Comparison of ENCODE assay signal across 26 cellular contexts in the genomic region with DNA sequence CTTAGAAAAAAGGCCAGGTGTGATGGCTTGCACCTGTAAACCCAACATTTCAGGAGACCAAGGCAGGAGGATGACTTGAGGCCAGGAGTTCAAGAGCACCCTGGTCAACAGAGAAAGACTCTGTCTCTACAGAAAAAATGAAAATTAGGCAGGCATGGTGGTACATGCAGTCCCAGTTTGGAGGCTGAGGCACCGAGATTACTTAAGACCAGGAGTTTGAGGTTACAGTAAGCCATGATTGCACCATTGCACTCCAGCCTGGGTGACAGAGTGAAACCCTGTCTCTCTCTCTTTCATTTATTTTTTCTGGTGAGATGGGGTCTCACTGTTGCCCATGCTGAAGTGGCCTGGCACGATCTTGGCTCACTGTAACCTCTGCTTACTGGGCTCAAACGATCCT. TPM values are rescaled to one million over a fixed set of nuclear protein-coding genes. Genes with fewer than 3 reads are reported as not detected.
"Had no signal": no experiment of that assay in that cellular context is flagged by ENCODE, and none has a peak within 500 bp of the region (broad histone marks: within the 10 kb centered on the region; RNA-seq: fewer than 3 reads in every experiment).

No MANE protein-coding gene starts in this region.

- H3K27ac ChIP-seq: ascending aorta, brain microvascular endothelial cell, foreskin keratinocyte, left lung, spleen, thoracic aorta had no signal

- H3K36me3 Mint-ChIP-seq: activated naive CD4-positive, alpha-beta T cell treated with anti-CD3 and anti-CD28 coated beads, Interleukin-2, amount 50 U/mL, for 72 hours; WTC11 had no signal

- H3K4me3 Mint-ChIP-seq: dendritic cell treated with granulocyte-macrophage colony-stimulating factor and Interleukin-4, amounts not matched to agents 40 ng/mL and 50 ng/mL, for 4 days; naive thymus-derived CD4-positive, alpha-beta T cell; neural crest cell; WTC11 had no signal

- H3K4me1 Mint-ChIP-seq: WTC11 had no signal

- ATAC-seq: activated naive CD4-positive, alpha-beta T cell treated with anti-CD3 and anti-CD28 coated beads, Interleukin-2, amount 50 U/mL, for 72 hours; foreskin keratinocyte; left lung; naive thymus-derived CD4-positive, alpha-beta T cell; WTC11 had no signal

- H3K4me3 ChIP-seq: ascending aorta, left lung, spleen, thoracic aorta had no signal

- H3K9me3 ChIP-seq: ascending aorta, left lung, spleen, thoracic aorta had no signal

- DNase-seq: activated CD4-positive, alpha-beta T cell treated with anti-CD3 and anti-CD28 coated beads, Interleukin-2, amount 50 U/mL, for 4 hours; brain microvascular endothelial cell; caudate nucleus; effector CD8-positive, alpha-beta T cell; erythroblast; foreskin keratinocyte; left lung; naive thymus-derived CD4-positive, alpha-beta T cell; retina; spleen; stimulated activated CD4-positive, alpha-beta T cell treated with anti-CD3 and anti-CD28 coated beads, Interleukin-4, amount 100 ng/mL, for 1 hour; stimulated activated naive CD4-positive, alpha-beta T cell treated with Interleukin-2 at 50 U/mL for 16 hours; T-helper 9 cell had no signal

- H3K9me3 Mint-ChIP-seq: activated naive CD4-positive, alpha-beta T cell treated with anti-CD3 and anti-CD28 coated beads, Interleukin-2, amount 50 U/mL, for 72 hours; dendritic cell treated with granulocyte-macrophage colony-stimulating factor and Interleukin-4, amounts not matched to agents 40 ng/mL and 50 ng/mL, for 4 days; naive thymus-derived CD4-positive, alpha-beta T cell; neural crest cell; WTC11 had no signal

- H3K27me3 ChIP-seq: ascending aorta, brain microvascular endothelial cell, foreskin keratinocyte, left lung, spleen had no signal

- H3K36me3 ChIP-seq: brain microvascular endothelial cell, thoracic aorta had no signal

- H3K27ac Mint-ChIP-seq: activated naive CD4-positive, alpha-beta T cell treated with anti-CD3 and anti-CD28 coated beads, Interleukin-2, amount 50 U/mL, for 72 hours; dendritic cell treated with granulocyte-macrophage colony-stimulating factor and Interleukin-4, amounts not matched to agents 40 ng/mL and 50 ng/mL, for 4 days; naive thymus-derived CD4-positive, alpha-beta T cell; progenitor cell of endocrine pancreas; WTC11 had no signal

- H3K4me1 ChIP-seq: foreskin keratinocyte had no signal

- H3K27me3 Mint-ChIP-seq: dendritic cell treated with granulocyte-macrophage colony-stimulating factor and Interleukin-4, amounts not matched to agents 40 ng/mL and 50 ng/mL, for 4 days; naive thymus-derived CD4-positive, alpha-beta T cell; progenitor cell of endocrine pancreas had no signal

RNA-seq across cellular contexts. Expression of gene CDHR4, which starts 38.0 kb away (rescaled TPM):
- total RNA-seq: activated CD8-positive, alpha-beta memory T cell treated with anti-CD3 and anti-CD28 coated beads for 36 hours; ascending aorta; fibroblast of lung; foreskin keratinocyte; kidney epithelial cell; lung microvascular endothelial cell; progenitor cell of endocrine pancreas; spleen had no signal
- polyA plus RNA-seq: adipose tissue; fibroblast of lung; foreskin keratinocyte; naive thymus-derived CD4-positive, alpha-beta T cell had no signal

RNA-seq across cellular contexts. Expression of gene INKA1, which starts 41.4 kb away (rescaled TPM):
- total RNA-seq: ascending aorta, kidney epithelial cell, progenitor cell of endocrine pancreas had no signal

RNA-seq across cellular contexts. Expression of gene AMIGO3, which starts 42.2 kb away (rescaled TPM):
- total RNA-seq: activated naive CD4-positive, alpha-beta T cell treated with anti-CD3 and anti-CD28 coated beads, Interleukin-2, amount 50 U/mL, for 72 hours; foreskin keratinocyte; kidney epithelial cell; ureter had no signal
- polyA plus RNA-seq: fibroblast of lung had no signal
